ENCODE assay signal across 16 cellular contexts in genomic region chr7:35485436-35485835, GRCh38.
DNase-seq lines count a peak whose midpoint lies in the region; ATAC-seq, FAIRE-seq and TF ChIP-seq lines count a peak whose summit lies in the region.
"Had no signal": no experiment of that assay in that cellular context is flagged by ENCODE, and none has a peak within 500 bp of the region (broad histone marks: within the 10 kb centered on the region; RNA-seq: fewer than 3 reads in every experiment).

No MANE protein-coding gene starts in this region.

- H3K27me3 ChIP-seq in astrocyte (ENCODE audit: insufficient read depth, low read length) (no peaks in the 10 kb centered on the region), mesendoderm (ENCODE audit: insufficient read depth, low read length, poor library complexity) (no peaks in the 10 kb centered on the region), smooth muscle cell (ENCODE audit: low read depth) (no peaks in the 10 kb centered on the region), tibial nerve (no peaks in the 10 kb centered on the region)
- H3K27me3 ChIP-seq: BLaER1 treated with 17β-estradiol and CSF1 and Interleukin-3, amounts not matched to agents 10 nM and 100 nM had no signal

- H3K9ac ChIP-seq in astrocyte (ENCODE audit: low read length) (no peak overlapping the region), mesendoderm (ENCODE audit: low read length) (no peak overlapping the region), smooth muscle cell (ENCODE audit: low read depth) (no peak overlapping the region)
- H3K9ac ChIP-seq: BLaER1 treated with 17β-estradiol and CSF1 and Interleukin-3, amounts not matched to agents 10 nM and 100 nM had no signal

- H3K56ac ChIP-seq in mesendoderm (ENCODE audit: low read length), result no peak overlapping the region

- in situ Hi-C loops in GM13976 (cut with MboI; ENCODE audit: low sequenced_read_pairs, unreplicated experiment), result no loop called here

- DNase-seq in astrocyte (ENCODE audit: low read depth), result no peak
- DNase-seq in mesendoderm, result peak; percentile 18
- peak; percentile 40 for DNase-seq in osteocyte (ENCODE audit: extremely low spot score, unreplicated experiment)
- DNase-seq in smooth muscle cell (lab: John Stamatoyannopoulos, UW; ENCODE audit: unreplicated experiment), result no peak
- no peak for DNase-seq in tibial nerve (ENCODE audit: low spot score in 2 of 2)
- no peak for DNase-seq in GM13976 (ENCODE audit: low spot score)
- no peak for DNase-seq in natural killer cell treated with Interleukin-12 subunit alpha and Interleukin-12 subunit beta and Interleukin-15 and Interleukin-18, amount 100 ng/mL, for 72 hours (ENCODE audit: low spot score)
- no peak for DNase-seq in pons (ENCODE audit: low spot score)
- DNase-seq: ACHN; CD4-positive, CD25-positive, alpha-beta regulatory T cell; DMS79; GOT3; H9 had no signal

- no peak overlapping the region for H3K4me3 Mint-ChIP-seq in astrocyte (ENCODE audit: unreplicated experiment)
- H3K4me3 Mint-ChIP-seq in osteocyte (ENCODE audit: unreplicated experiment), result no peak overlapping the region
- H3K4me3 Mint-ChIP-seq in natural killer cell treated with Interleukin-12 subunit alpha and Interleukin-12 subunit beta and Interleukin-15 and Interleukin-18, amount 100 ng/mL, for 72 hours, result no peak overlapping the region
- H3K4me3 Mint-ChIP-seq: CD4-positive, CD25-positive, alpha-beta regulatory T cell; H9 had no signal

- no peak overlapping the region for H4K5ac ChIP-seq in mesendoderm (ENCODE audit: low read length)

- H3K9me3 ChIP-seq in astrocyte (ENCODE audit: insufficient read depth, low read depth, low read length), result no peaks in the 10 kb centered on the region
- H3K9me3 ChIP-seq in smooth muscle cell (replicated peaks; ENCODE audit: low read depth), result no peaks in the 10 kb centered on the region
- H3K9me3 ChIP-seq in tibial nerve, result no peaks in the 10 kb centered on the region
- H3K9me3 ChIP-seq: BLaER1 treated with 17β-estradiol and CSF1 and Interleukin-3, amounts not matched to agents 10 nM and 100 nM had no signal

- H3K4me1 ChIP-seq in astrocyte (ENCODE audit: insufficient read depth, low read length) (no peaks in the 10 kb centered on the region), mesendoderm (ENCODE audit: control insufficient read depth, low read depth, low read length) (no peaks in the 10 kb centered on the region), smooth muscle cell (ENCODE audit: low read depth) (peaks cover 13% of the 10 kb centered on the region), tibial nerve (no peaks in the 10 kb centered on the region)
- H3K4me1 ChIP-seq: BLaER1 treated with 17β-estradiol and CSF1 and Interleukin-3, amounts not matched to agents 10 nM and 100 nM had no signal

- no peak overlapping the region for H3K4ac ChIP-seq in mesendoderm (ENCODE audit: low read depth, low read length)

- H4K20me1 ChIP-seq in astrocyte (ENCODE audit: insufficient read depth, low read length) (no peaks in the 10 kb centered on the region), smooth muscle cell (ENCODE audit: low read depth) (no peaks in the 10 kb centered on the region)
- H4K20me1 ChIP-seq: BLaER1 treated with 17β-estradiol and CSF1 and Interleukin-3, amounts not matched to agents 10 nM and 100 nM had no signal

- TF ChIP-seq POLR2A in tibial nerve (IDR thresholded peaks at IDR 0.05), result no peak

- H3K27ac ChIP-seq in astrocyte (ENCODE audit: low read depth, low read length) (no peak overlapping the region), mesendoderm (ENCODE audit: low read depth, low read length) (no peak overlapping the region), smooth muscle cell (ENCODE audit: low read depth) (no peak overlapping the region), tibial nerve (no peak overlapping the region)
- H3K27ac ChIP-seq: BLaER1 treated with 17β-estradiol and CSF1 and Interleukin-3, amounts not matched to agents 10 nM and 100 nM had no signal

- no peaks in the 10 kb centered on the region for H3F3A ChIP-seq in smooth muscle cell (ENCODE audit: low read depth)

- FAIRE-seq in astrocyte (lab: Jason Lieb, UNC), result no peak
- FAIRE-seq: G401.6, GM12891 had no signal

- no peak overlapping the region for H3K23ac ChIP-seq in mesendoderm (ENCODE audit: low read length)

- no peaks in the 10 kb centered on the region for H3K36me3 ChIP-seq in astrocyte (ENCODE audit: insufficient read depth, low read length)
- no peaks in the 10 kb centered on the region for H3K36me3 ChIP-seq in mesendoderm (ENCODE audit: control insufficient read depth, insufficient read depth, low read length)
- no peaks in the 10 kb centered on the region for H3K36me3 ChIP-seq in smooth muscle cell (ENCODE audit: low read depth)
- no peaks in the 10 kb centered on the region for H3K36me3 ChIP-seq in tibial nerve
- H3K36me3 ChIP-seq: BLaER1 treated with 17β-estradiol and CSF1 and Interleukin-3, amounts not matched to agents 10 nM and 100 nM had no signal

- H3K36me3 Mint-ChIP-seq in astrocyte (ENCODE audit: low read depth, unreplicated experiment), result no peaks in the 10 kb centered on the region
- no peaks in the 10 kb centered on the region for H3K36me3 Mint-ChIP-seq in osteocyte (ENCODE audit: unreplicated experiment)
- H3K36me3 Mint-ChIP-seq in natural killer cell treated with Interleukin-12 subunit alpha and Interleukin-12 subunit beta and Interleukin-15 and Interleukin-18, amount 100 ng/mL, for 72 hours, result no peaks in the 10 kb centered on the region
- H3K36me3 Mint-ChIP-seq: CD4-positive, CD25-positive, alpha-beta regulatory T cell had no signal

- H4K8ac ChIP-seq in mesendoderm (ENCODE audit: low read depth, low read length), result no peak overlapping the region

- no peak overlapping the region for H2AK5ac ChIP-seq in mesendoderm (ENCODE audit: low read length)

- no CpG with 5 or more reads among the region's 6 CpGs for WGBS in mesendoderm (ENCODE audit: extremely low coverage, insufficient coverage, low lambda C conversion rate)
- WGBS in smooth muscle cell (ENCODE audit: low lambda C conversion rate), result 56% methylated on average over 6 of the region's 6 CpGs
- 37 to 52% methylated on average over 6 of the region's 6 CpGs for WGBS in tibial nerve, 2 donors

- H2AFZ ChIP-seq in astrocyte (ENCODE audit: low read depth, low read length) (no peak overlapping the region), smooth muscle cell (ENCODE audit: low read depth) (peak overlapping the region; percentile 41)

- H3K4me3 ChIP-seq in astrocyte (ENCODE audit: insufficient read depth, low read depth, low read length), result no peak overlapping the region
- H3K4me3 ChIP-seq in mesendoderm (ENCODE audit: low read length), result no peak overlapping the region
- no peak overlapping the region for H3K4me3 ChIP-seq in smooth muscle cell
- H3K4me3 ChIP-seq in tibial nerve, result no peak overlapping the region
- H3K4me3 ChIP-seq: BLaER1 treated with 17β-estradiol and CSF1 and Interleukin-3, amounts not matched to agents 10 nM and 100 nM had no signal

- no peak overlapping the region for H2BK5ac ChIP-seq in mesendoderm (ENCODE audit: low read length)

- H3K4me1 Mint-ChIP-seq in astrocyte (ENCODE audit: low read depth, unreplicated experiment) (peaks cover 36% of the 10 kb centered on the region), osteocyte (ENCODE audit: unreplicated experiment) (peaks cover 6% of the 10 kb centered on the region)
- H3K4me1 Mint-ChIP-seq in natural killer cell treated with Interleukin-12 subunit alpha and Interleukin-12 subunit beta and Interleukin-15 and Interleukin-18, amount 100 ng/mL, for 72 hours (ENCODE audit: low read depth in 2 of 2), result no peaks in the 10 kb centered on the region
- H3K4me1 Mint-ChIP-seq: CD4-positive, CD25-positive, alpha-beta regulatory T cell had no signal

- no peak for TF ChIP-seq EP300 in tibial nerve (IDR thresholded peaks at IDR 0.05)

- H3K27me3 Mint-ChIP-seq in astrocyte (ENCODE audit: low read depth, unreplicated experiment) (no peaks in the 10 kb centered on the region), osteocyte (ENCODE audit: unreplicated experiment) (peaks cover 17% of the 10 kb centered on the region)
- H3K27me3 Mint-ChIP-seq in natural killer cell treated with Interleukin-12 subunit alpha and Interleukin-12 subunit beta and Interleukin-15 and Interleukin-18, amount 100 ng/mL, for 72 hours, result peaks cover 25 to 37% of the 10 kb centered on the region in 2 donors

- H3K79me2 ChIP-seq in astrocyte (ENCODE audit: insufficient read depth, low read length), result no peaks in the 10 kb centered on the region
- H3K79me2 ChIP-seq in mesendoderm (ENCODE audit: control insufficient read depth, insufficient read depth, low read length), result no peaks in the 10 kb centered on the region
- H3K79me2 ChIP-seq in smooth muscle cell (ENCODE audit: low read depth), result no peaks in the 10 kb centered on the region

- no peaks in the 10 kb centered on the region for H3K79me1 ChIP-seq in mesendoderm (ENCODE audit: low read length)

- TF ChIP-seq CTCF in astrocyte (IDR thresholded peaks at IDR 0.05; ENCODE audit: insufficient read depth, low read depth, low read length) (no peak), osteocyte (IDR thresholded peaks at IDR 0.05) (no peak), smooth muscle cell (IDR thresholded peaks at IDR 0.05; ENCODE audit: borderline replicate concordance, insufficient read depth, poor library complexity, severe bottlenecking) (no peak), tibial nerve (IDR thresholded peaks at IDR 0.05) (no peak), GM13976 (IDR thresholded peaks at IDR 0.05; ENCODE audit: borderline replicate concordance, control extremely low read depth, extremely low read depth, insufficient read depth, missing control alignments) (no peak)

- no peak overlapping the region for H3K4me2 ChIP-seq in astrocyte (ENCODE audit: low read length)
- no peak overlapping the region for H3K4me2 ChIP-seq in mesendoderm (ENCODE audit: low read length)
- no peak overlapping the region for H3K4me2 ChIP-seq in smooth muscle cell
- H3K4me2 ChIP-seq: BLaER1 treated with 17β-estradiol and CSF1 and Interleukin-3, amounts not matched to agents 10 nM and 100 nM had no signal

- no peak overlapping the region for H3K18ac ChIP-seq in mesendoderm (ENCODE audit: low read length)

- peak overlapping the region; percentile 37 for H3K27ac Mint-ChIP-seq in astrocyte (ENCODE audit: unreplicated experiment)
- no peak overlapping the region for H3K27ac Mint-ChIP-seq in osteocyte (ENCODE audit: unreplicated experiment)
- H3K27ac Mint-ChIP-seq in natural killer cell treated with Interleukin-12 subunit alpha and Interleukin-12 subunit beta and Interleukin-15 and Interleukin-18, amount 100 ng/mL, for 72 hours, result no peak overlapping the region
- H3K27ac Mint-ChIP-seq: CD4-positive, CD25-positive, alpha-beta regulatory T cell; H9 had no signal

- H3K9me3 Mint-ChIP-seq in astrocyte (ENCODE audit: unreplicated experiment) (no peaks in the 10 kb centered on the region), osteocyte (ENCODE audit: unreplicated experiment) (no peaks in the 10 kb centered on the region)
- H3K9me3 Mint-ChIP-seq in natural killer cell treated with Interleukin-12 subunit alpha and Interleukin-12 subunit beta and Interleukin-15 and Interleukin-18, amount 100 ng/mL, for 72 hours, result no peaks in the 10 kb centered on the region
- H3K9me3 Mint-ChIP-seq: CD4-positive, CD25-positive, alpha-beta regulatory T cell; H9 had no signal

- no peak for ATAC-seq in natural killer cell treated with Interleukin-12 subunit alpha and Interleukin-12 subunit beta and Interleukin-15 and Interleukin-18, amount 100 ng/mL, for 72 hours

- H2BK15ac ChIP-seq in mesendoderm (replicated peaks; ENCODE audit: low read depth), result no peak overlapping the region

- H2BK120ac ChIP-seq in mesendoderm (ENCODE audit: low read depth, low read length), result no peak overlapping the region

Comparison
In these comparisons a context has a peak if more than half of its experiments do, and no peak if none do; other contexts are left out.
1. DNase-seq: peak in mesendoderm (single experiment) and osteocyte (single experiment); none in astrocyte (single experiment), smooth muscle cell (single experiment), tibial nerve (0 of 2), GM13976 (single experiment), natural killer cell treated with Interleukin-12 subunit alpha and Interleukin-12 subunit beta and Interleukin-15 and Interleukin-18, amount 100 ng/mL, for 72 hours (single experiment) and pons (single experiment).